ENCODE assay signal across 1 cellular context in the genomic region with DNA sequence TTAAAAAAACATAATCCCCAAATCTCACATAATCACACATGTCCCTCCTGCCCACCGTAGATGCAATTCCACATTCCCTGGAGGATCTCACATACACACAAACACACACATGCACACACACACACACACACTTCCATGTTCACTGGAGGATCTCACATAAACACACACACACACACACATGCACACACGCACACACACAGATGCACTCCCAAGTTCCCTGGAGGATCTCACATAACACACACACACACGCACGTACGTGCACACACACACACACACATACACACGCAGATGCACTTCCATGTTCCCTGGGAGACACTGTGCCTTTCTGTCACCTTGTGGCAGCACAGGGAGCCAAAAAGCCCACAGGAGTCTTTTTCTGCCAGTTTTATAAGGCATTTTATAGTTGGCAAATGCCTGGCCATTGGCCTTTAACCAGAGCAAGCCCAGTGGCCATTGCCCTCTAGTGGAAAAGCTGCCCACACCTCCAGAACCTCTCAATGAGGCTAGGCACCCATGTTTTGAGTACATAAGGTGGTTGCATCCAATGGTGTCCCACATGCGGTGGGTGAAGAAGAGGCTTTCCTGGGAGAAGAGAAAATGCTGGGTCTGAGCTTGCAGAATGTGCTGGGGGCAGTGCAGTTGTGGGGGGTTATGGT.
TF ChIP-seq lines count a peak whose summit lies in the region.

No MANE protein-coding gene starts in this region.

TF ChIP-seq in Ishikawa, 13 proteins besides CTCF, POLR2A, EP300 and RAD21:
- no peak for TF ChIP-seq FOXM1 (IDR thresholded peaks at IDR 0.05; ENCODE audit: borderline replicate concordance, low read depth)
- no peak for TF ChIP-seq NFIC (IDR thresholded peaks at IDR 0.05)
- TF ChIP-seq TEAD4 (IDR thresholded peaks at IDR 0.05), result no peak
- TF ChIP-seq, protein P1, sequence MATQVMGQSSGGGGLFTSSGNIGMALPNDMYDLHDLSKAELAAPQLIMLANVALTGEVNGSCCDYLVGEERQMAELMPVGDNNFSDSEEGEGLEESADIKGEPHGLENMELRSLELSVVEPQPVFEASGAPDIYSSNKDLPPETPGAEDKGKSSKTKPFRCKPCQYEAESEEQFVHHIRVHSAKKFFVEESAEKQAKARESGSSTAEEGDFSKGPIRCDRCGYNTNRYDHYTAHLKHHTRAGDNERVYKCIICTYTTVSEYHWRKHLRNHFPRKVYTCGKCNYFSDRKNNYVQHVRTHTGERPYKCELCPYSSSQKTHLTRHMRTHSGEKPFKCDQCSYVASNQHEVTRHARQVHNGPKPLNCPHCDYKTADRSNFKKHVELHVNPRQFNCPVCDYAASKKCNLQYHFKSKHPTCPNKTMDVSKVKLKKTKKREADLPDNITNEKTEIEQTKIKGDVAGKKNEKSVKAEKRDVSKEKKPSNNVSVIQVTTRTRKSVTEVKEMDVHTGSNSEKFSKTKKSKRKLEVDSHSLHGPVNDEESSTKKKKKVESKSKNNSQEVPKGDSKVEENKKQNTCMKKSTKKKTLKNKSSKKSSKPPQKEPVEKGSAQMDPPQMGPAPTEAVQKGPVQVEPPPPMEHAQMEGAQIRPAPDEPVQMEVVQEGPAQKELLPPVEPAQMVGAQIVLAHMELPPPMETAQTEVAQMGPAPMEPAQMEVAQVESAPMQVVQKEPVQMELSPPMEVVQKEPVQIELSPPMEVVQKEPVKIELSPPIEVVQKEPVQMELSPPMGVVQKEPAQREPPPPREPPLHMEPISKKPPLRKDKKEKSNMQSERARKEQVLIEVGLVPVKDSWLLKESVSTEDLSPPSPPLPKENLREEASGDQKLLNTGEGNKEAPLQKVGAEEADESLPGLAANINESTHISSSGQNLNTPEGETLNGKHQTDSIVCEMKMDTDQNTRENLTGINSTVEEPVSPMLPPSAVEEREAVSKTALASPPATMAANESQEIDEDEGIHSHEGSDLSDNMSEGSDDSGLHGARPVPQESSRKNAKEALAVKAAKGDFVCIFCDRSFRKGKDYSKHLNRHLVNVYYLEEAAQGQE (IDR thresholded peaks at IDR 0.05; ENCODE audit: low read depth), result no peak
- TF ChIP-seq TAF1 (IDR thresholded peaks at IDR 0.05; ENCODE audit: low read depth), result no peak
- TF ChIP-seq, protein P2, sequence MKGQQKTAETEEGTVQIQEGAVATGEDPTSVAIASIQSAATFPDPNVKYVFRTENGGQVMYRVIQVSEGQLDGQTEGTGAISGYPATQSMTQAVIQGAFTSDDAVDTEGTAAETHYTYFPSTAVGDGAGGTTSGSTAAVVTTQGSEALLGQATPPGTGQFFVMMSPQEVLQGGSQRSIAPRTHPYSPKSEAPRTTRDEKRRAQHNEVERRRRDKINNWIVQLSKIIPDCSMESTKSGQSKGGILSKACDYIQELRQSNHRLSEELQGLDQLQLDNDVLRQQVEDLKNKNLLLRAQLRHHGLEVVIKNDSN (IDR thresholded peaks at IDR 0.05), result no peak
- TF ChIP-seq YY1 (IDR thresholded peaks at IDR 0.05; ENCODE audit: low read depth), result no peak
- no peak for TF ChIP-seq CREB1 (IDR thresholded peaks at IDR 0.05; ENCODE audit: low read depth)
- no peak for TF ChIP-seq TCF12 (IDR thresholded peaks at IDR 0.05; ENCODE audit: low read depth)
- no peak for TF ChIP-seq EGR1 (IDR thresholded peaks at IDR 0.05)
- no peak for TF ChIP-seq ZBTB7A (IDR thresholded peaks at IDR 0.05; ENCODE audit: low read depth)
- TF ChIP-seq, protein P3, sequence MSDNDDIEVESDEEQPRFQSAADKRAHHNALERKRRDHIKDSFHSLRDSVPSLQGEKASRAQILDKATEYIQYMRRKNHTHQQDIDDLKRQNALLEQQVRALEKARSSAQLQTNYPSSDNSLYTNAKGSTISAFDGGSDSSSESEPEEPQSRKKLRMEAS (IDR thresholded peaks at IDR 0.05), result no peak
- TF ChIP-seq CEBPB (IDR thresholded peaks at IDR 0.05), result no peak
